In the genomic region with DNA sequence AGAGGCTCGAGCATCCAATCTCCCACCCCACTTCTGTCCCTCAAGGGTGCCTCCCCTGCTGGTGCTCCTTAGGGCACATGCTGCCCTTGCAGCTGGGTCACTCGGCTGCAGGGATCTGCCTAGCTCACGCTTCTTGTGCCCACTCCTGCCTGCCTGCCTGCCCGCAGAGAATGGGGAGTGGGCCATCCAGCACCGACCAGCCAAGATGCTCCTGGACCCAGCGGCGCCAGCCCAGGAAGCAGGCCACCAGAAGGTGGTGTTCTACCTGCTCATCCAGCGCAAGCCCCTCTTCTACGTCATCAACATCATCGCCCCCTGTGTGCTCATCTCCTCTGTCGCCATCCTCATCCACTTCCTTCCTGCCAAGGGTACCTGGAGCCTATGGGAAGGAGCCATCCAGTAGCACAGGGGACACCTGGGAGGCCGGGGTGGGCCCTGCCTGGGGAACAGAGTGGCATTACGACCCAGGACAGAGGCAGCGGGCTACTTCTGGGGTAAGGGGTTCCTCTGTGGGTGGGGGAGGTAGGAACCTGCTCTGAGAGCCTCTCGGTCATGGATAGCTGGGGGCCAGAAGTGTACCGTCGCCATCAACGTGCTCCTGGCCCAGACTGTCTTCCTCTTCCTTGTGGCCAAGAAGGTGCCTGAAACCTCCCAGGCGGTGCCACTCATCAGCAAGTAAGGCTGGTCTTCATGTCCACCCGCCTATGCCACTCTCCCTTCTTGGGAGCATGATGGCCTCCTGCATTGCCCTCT, we compare ENCODE assay signal across 3 cellular contexts.
TF ChIP-seq lines count a peak whose summit lies in the region.

No MANE protein-coding gene starts in this region.

TF ChIP-seq in SK-N-SH, 30 proteins besides CTCF, POLR2A, EP300 and RAD21:
- TF ChIP-seq POLR2AphosphoS5 (IDR thresholded peaks at IDR 0.05; ENCODE audit: low read depth, low read length) (no peak), FOSL2 (IDR thresholded peaks at IDR 0.05; ENCODE audit: borderline replicate concordance, low read depth) (no peak), FOXJ3 (CRISPR knock-in tag; IDR thresholded peaks at IDR 0.05) (no peak), TAF1 (IDR thresholded peaks at IDR 0.05; ENCODE audit: borderline replicate concordance, low read depth, low read length) (no peak), NRF1 (IDR thresholded peaks at IDR 0.05; ENCODE audit: low read depth, low read length) (no peak), EZH2phosphoT487 (IDR thresholded peaks at IDR 0.05; ENCODE audit: borderline replicate concordance, low read depth) (no peak), RFX5 (IDR thresholded peaks at IDR 0.05; ENCODE audit: low read length) (no peak), RXRA (IDR thresholded peaks at IDR 0.05; ENCODE audit: borderline replicate concordance, low read depth) (no peak), MEF2A (IDR thresholded peaks at IDR 0.05; ENCODE audit: borderline replicate concordance, low read depth) (no peak), TEAD4 (IDR thresholded peaks at IDR 0.05; ENCODE audit: borderline replicate concordance, insufficient read depth) (no peak)
- TF ChIP-seq, protein P1, sequence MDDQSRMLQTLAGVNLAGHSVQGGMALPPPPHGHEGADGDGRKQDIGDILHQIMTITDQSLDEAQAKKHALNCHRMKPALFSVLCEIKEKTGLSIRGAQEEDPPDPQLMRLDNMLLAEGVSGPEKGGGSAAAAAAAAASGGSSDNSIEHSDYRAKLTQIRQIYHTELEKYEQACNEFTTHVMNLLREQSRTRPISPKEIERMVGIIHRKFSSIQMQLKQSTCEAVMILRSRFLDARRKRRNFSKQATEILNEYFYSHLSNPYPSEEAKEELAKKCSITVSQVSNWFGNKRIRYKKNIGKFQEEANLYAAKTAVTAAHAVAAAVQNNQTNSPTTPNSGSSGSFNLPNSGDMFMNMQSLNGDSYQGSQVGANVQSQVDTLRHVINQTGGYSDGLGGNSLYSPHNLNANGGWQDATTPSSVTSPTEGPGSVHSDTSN (IDR thresholded peaks at IDR 0.05), result no peak
- TF ChIP-seq, protein P2, sequence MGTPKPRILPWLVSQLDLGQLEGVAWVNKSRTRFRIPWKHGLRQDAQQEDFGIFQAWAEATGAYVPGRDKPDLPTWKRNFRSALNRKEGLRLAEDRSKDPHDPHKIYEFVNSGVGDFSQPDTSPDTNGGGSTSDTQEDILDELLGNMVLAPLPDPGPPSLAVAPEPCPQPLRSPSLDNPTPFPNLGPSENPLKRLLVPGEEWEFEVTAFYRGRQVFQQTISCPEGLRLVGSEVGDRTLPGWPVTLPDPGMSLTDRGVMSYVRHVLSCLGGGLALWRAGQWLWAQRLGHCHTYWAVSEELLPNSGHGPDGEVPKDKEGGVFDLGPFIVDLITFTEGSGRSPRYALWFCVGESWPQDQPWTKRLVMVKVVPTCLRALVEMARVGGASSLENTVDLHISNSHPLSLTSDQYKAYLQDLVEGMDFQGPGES (IDR thresholded peaks at IDR 0.05; ENCODE audit: low read depth, low read length), result no peak
- TF ChIP-seq, protein P3, sequence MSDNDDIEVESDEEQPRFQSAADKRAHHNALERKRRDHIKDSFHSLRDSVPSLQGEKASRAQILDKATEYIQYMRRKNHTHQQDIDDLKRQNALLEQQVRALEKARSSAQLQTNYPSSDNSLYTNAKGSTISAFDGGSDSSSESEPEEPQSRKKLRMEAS (IDR thresholded peaks at IDR 0.05; ENCODE audit: low read depth), result no peak

TF ChIP-seq in SK-N-SH treated with all-trans-retinoic acid at 6 μM for 48 hours, 23 proteins besides CTCF, POLR2A, EP300 and RAD21:
- TF ChIP-seq TOX (CRISPR knock-in tag; IDR thresholded peaks at IDR 0.05; ENCODE audit: borderline replicate concordance) (no peak), RARB (CRISPR knock-in tag; IDR thresholded peaks at IDR 0.05) (no peak), SNAI2 (CRISPR knock-in tag; IDR thresholded peaks at IDR 0.05) (no peak), ZNF565 (CRISPR knock-in tag; conservative IDR thresholded peaks at IDR 0.05; ENCODE audit: low read depth) (no peak), ZFP30 (CRISPR knock-in tag; IDR thresholded peaks at IDR 0.05) (no peak), GLIS3 (CRISPR knock-in tag; IDR thresholded peaks at IDR 0.05) (no peak)

TF ChIP-seq in HEK293, 187 proteins besides CTCF, POLR2A, EP300 and RAD21:
- TF ChIP-seq ZNF433 (tag by site-specific recombination; IDR thresholded peaks at IDR 0.05; ENCODE audit: low read depth) (no peak), ZBTB1 (tag by site-specific recombination; IDR thresholded peaks at IDR 0.05) (no peak), ZNF16 (tag by site-specific recombination; IDR thresholded peaks at IDR 0.05; ENCODE audit: low read depth) (no peak), ZNF292 (tag by site-specific recombination; IDR thresholded peaks at IDR 0.05; ENCODE audit: borderline replicate concordance, low read depth) (no peak), ZBTB17 (tag by site-specific recombination; IDR thresholded peaks at IDR 0.05) (no peak)
